8 cellular contexts compared by ENCODE assay signal in genomic region chr9:89418882-89419641, GRCh38.
DNase-seq lines count a peak whose midpoint lies in the region; ATAC-seq and TF ChIP-seq lines count a peak whose summit lies in the region.

No MANE protein-coding gene starts in this region.

- peaks cover 99% of the 10 kb centered on the region for H3K4me1 Mint-ChIP-seq in activated T-helper 1 cell treated with anti-CD3 and anti-CD28 coated beads, Interleukin-12 subunit alpha, Interleukin-12 subunit beta, Interleukin-2, Interleukin-4 antibody, amounts not matched to agents 30 ng/mL and 10 ng/mL and 1 ng/mL, durations not matched to agents 14 hours and 24 hours and 36 hours (ENCODE audit: low read depth)

- peak overlapping the region; percentile 92 for H3K4me3 Mint-ChIP-seq in activated T-helper 1 cell treated with anti-CD3 and anti-CD28 coated beads, Interleukin-12 subunit alpha, Interleukin-12 subunit beta, Interleukin-2, Interleukin-4 antibody, amounts not matched to agents 30 ng/mL and 10 ng/mL and 1 ng/mL, durations not matched to agents 14 hours and 24 hours and 36 hours

- H3K36me3 Mint-ChIP-seq in activated T-helper 1 cell treated with anti-CD3 and anti-CD28 coated beads, Interleukin-12 subunit alpha, Interleukin-12 subunit beta, Interleukin-2, Interleukin-4 antibody, amounts not matched to agents 30 ng/mL and 10 ng/mL and 1 ng/mL, durations not matched to agents 14 hours and 24 hours and 36 hours (ENCODE audit: low read depth): peaks cover 66% of the 10 kb centered on the region

- TF ChIP-seq CTCF in brain microvascular endothelial cell (IDR thresholded peaks at IDR 0.05; ENCODE audit: low read depth, low read length, missing control alignments) (no peak), body of pancreas (IDR thresholded peaks at IDR 0.05) (no peak)

- ATAC-seq in GM19438 (IDR thresholded peaks at IDR 0.05; ENCODE audit: low read depth, unreplicated experiment): peak; percentile 67
- peak; percentile 34 for ATAC-seq in HG03575 (IDR thresholded peaks at IDR 0.05; ENCODE audit: extremely low read depth, insufficient number of reproducible peaks, low FRiP score, unreplicated experiment)
- ATAC-seq in body of pancreas: no peak

- in situ Hi-C loops in brain microvascular endothelial cell (cut with HindIII; ENCODE audit: low pct_ligation_motif_present, low sequenced_read_pairs): no loop called here

- H3K9me3 Mint-ChIP-seq in activated T-helper 1 cell treated with anti-CD3 and anti-CD28 coated beads, Interleukin-12 subunit alpha, Interleukin-12 subunit beta, Interleukin-2, Interleukin-4 antibody, amounts not matched to agents 30 ng/mL and 10 ng/mL and 1 ng/mL, durations not matched to agents 14 hours and 24 hours and 36 hours: no peaks in the 10 kb centered on the region

- DNase-seq in activated T-helper 1 cell treated with anti-CD3 and anti-CD28 coated beads, Interleukin-12 subunit alpha, Interleukin-12 subunit beta, Interleukin-2, Interleukin-4 antibody, amounts not matched to agents 30 ng/mL and 10 ng/mL and 1 ng/mL, durations not matched to agents 14 hours and 24 hours and 36 hours (ENCODE audit: low spot score): peak; percentile 65
- peak; percentile 78 for DNase-seq in stimulated activated CD4-positive, alpha-beta T cell treated with anti-CD3 and anti-CD28 coated beads, Interleukin-1b, Interleukin-23, amount 100 ng/mL, for 48 hours
- DNase-seq in HK-2 (ENCODE audit: unreplicated experiment) (no peak), iPS-NIHi7 (ENCODE audit: extremely low spot score) (no peak), brain microvascular endothelial cell (no peak), body of pancreas (no peak)

- intact Hi-C loops in activated T-helper 1 cell treated with anti-CD3 and anti-CD28 coated beads, Interleukin-12 subunit alpha, Interleukin-12 subunit beta, Interleukin-2, Interleukin-4 antibody, amounts not matched to agents 30 ng/mL and 10 ng/mL and 1 ng/mL, durations not matched to agents 14 hours and 24 hours and 36 hours (cut with micrococcal nuclease): loop anchor here (1.0 to 10.0 kb wide), 3 partner anchors 8 to 326 kb away; no protein-coding TSS in a partner anchor
- intact Hi-C loops in body of pancreas (cut with DNase I): no loop called here

- H3K27ac Mint-ChIP-seq in activated T-helper 1 cell treated with anti-CD3 and anti-CD28 coated beads, Interleukin-12 subunit alpha, Interleukin-12 subunit beta, Interleukin-2, Interleukin-4 antibody, amounts not matched to agents 30 ng/mL and 10 ng/mL and 1 ng/mL, durations not matched to agents 14 hours and 24 hours and 36 hours: peak overlapping the region; percentile 100

- H3K27ac ChIP-seq in brain microvascular endothelial cell (no peak overlapping the region), body of pancreas (no peak overlapping the region)

- no peaks in the 10 kb centered on the region for H3K36me3 ChIP-seq in brain microvascular endothelial cell (replicated peaks)
- H3K36me3 ChIP-seq in body of pancreas (replicated peaks in 1 of 2; ENCODE audit: insufficient read depth in 1 of 2, low read depth in 2 of 2): no peaks in the 10 kb centered on the region

- H3K4me1 ChIP-seq in body of pancreas: no peaks in the 10 kb centered on the region

- H3K4me3 ChIP-seq in brain microvascular endothelial cell (ENCODE audit: low read depth, low read length): no peak overlapping the region
- H3K4me3 ChIP-seq in body of pancreas: no peak overlapping the region

- H3K27me3 ChIP-seq in brain microvascular endothelial cell (replicated peaks) (no peaks in the 10 kb centered on the region), body of pancreas (no peaks in the 10 kb centered on the region)

- WGBS in body of pancreas, 2 donors: 81 to 89% methylated on average over 19 to 21 of the region's 21 CpGs

- no peak for TF ChIP-seq POLR2A in body of pancreas (IDR thresholded peaks at IDR 0.05)

- H3K27me3 Mint-ChIP-seq in activated T-helper 1 cell treated with anti-CD3 and anti-CD28 coated beads, Interleukin-12 subunit alpha, Interleukin-12 subunit beta, Interleukin-2, Interleukin-4 antibody, amounts not matched to agents 30 ng/mL and 10 ng/mL and 1 ng/mL, durations not matched to agents 14 hours and 24 hours and 36 hours (ENCODE audit: insufficient read depth): no peaks in the 10 kb centered on the region

- no peaks in the 10 kb centered on the region for H3K9me3 ChIP-seq in body of pancreas

Comparison
In these comparisons a context has a peak if more than half of its experiments do, and no peak if none do; other contexts are left out.
1. DNase-seq: peak in activated T-helper 1 cell treated with anti-CD3 and anti-CD28 coated beads, Interleukin-12 subunit alpha, Interleukin-12 subunit beta, Interleukin-2, Interleukin-4 antibody, amounts not matched to agents 30 ng/mL and 10 ng/mL and 1 ng/mL, durations not matched to agents 14 hours and 24 hours and 36 hours (single experiment) and stimulated activated CD4-positive, alpha-beta T cell treated with anti-CD3 and anti-CD28 coated beads, Interleukin-1b, Interleukin-23, amount 100 ng/mL, for 48 hours (single experiment); none in HK-2 (single experiment), iPS-NIHi7 (single experiment), brain microvascular endothelial cell (single experiment) and body of pancreas (0 of 4).